ENCODE assay signal across 31 cellular contexts in the genomic region with DNA sequence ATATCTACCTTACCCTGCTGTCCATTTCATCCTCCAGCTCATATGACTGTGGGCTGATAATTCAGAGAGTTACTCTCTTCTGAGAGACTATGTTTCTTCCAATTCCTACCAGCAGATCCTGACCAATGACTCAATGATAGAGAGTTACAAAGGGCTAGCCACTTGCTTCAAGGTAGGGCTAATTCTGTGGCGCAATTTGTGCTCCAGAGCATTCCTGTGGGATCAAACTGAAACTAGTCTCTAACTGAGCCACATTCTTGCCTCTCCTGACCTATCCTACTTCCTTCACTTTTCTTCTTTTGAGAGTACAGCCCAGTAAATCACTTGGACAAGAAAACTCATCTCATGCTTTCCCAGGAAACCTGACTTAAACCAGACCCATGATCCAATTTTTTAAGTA. TPM values are rescaled to one million over a fixed set of nuclear protein-coding genes. Genes with fewer than 3 reads are reported as not detected.
DNase-seq lines count a peak whose midpoint lies in the region; ATAC-seq and TF ChIP-seq lines count a peak whose summit lies in the region.
"Had no signal": no experiment of that assay in that cellular context is flagged by ENCODE, and none has a peak within 500 bp of the region (broad histone marks: within the 10 kb centered on the region; RNA-seq: fewer than 3 reads in every experiment).

No MANE protein-coding gene starts in this region.

- DNase-seq in HT1080 (ENCODE audit: low read depth) (peak; percentile 43), astrocyte of the spinal cord (ENCODE audit: low read depth, low spot score) (peak; percentile 23), foreskin melanocyte (peak; percentile 3), renal cortical epithelial cell (ENCODE audit: low read depth) (peak; percentile 95), NCI-H526 treated with DMSO at 0.1 percent for 48 hours (lab: John Stamatoyannopoulos, UW) (no peak), T-helper 17 cell (no peak), colonic mucosa (no peak)
- DNase-seq: activated CD4-positive, alpha-beta T cell treated with anti-CD3 and anti-CD28 coated beads, Interleukin-2, amount 10 ng/mL, durations not matched to agents 24 days and 14 days; activated naive CD4-positive, alpha-beta T cell treated with anti-CD3 and anti-CD28 coated beads, Interleukin-2, amount 50 U/mL, for 16 hours; activated T-cell treated with anti-CD3 and anti-CD28 coated beads, Interleukin-2, amount 50 U/mL, for 72 hours; C1 segment of cervical spinal cord; EL; heart right ventricle; lower lobe of right lung; MM.1S; NCI-H1417 treated with DMSO at 0.1 percent for 48 hours; NK-92 treated with Interleukin-12 subunit alpha and Interleukin-12 subunit beta, amount 100 ng/mL, for 24 hours; Peyer's patch; retina; stimulated activated CD4-positive, alpha-beta T cell treated with anti-CD3 and anti-CD28 coated beads, Interleukin-12 subunit alpha, Interleukin-12 subunit beta, amount 100 ng/mL, for 4 hours; tibial artery had no signal

- no peaks in the 10 kb centered on the region for H3K4me1 Mint-ChIP-seq in T-helper 17 cell
- H3K4me1 Mint-ChIP-seq: activated CD4-positive, alpha-beta T cell treated with anti-CD3 and anti-CD28 coated beads, Interleukin-2, amount 10 ng/mL, durations not matched to agents 24 days and 14 days had no signal

- no peak overlapping the region for H3K4me3 Mint-ChIP-seq in T-helper 17 cell
- H3K4me3 Mint-ChIP-seq: activated CD4-positive, alpha-beta T cell treated with anti-CD3 and anti-CD28 coated beads, Interleukin-2, amount 10 ng/mL, durations not matched to agents 24 days and 14 days; activated T-cell treated with anti-CD3 and anti-CD28 coated beads, Interleukin-2, amount 50 U/mL, for 72 hours; stimulated activated naive CD8-positive, alpha-beta T cell treated with anti-CD3 and anti-CD28 coated beads, Interleukin-15, Interleukin-2, amounts not matched to agents 100 ng/mL and 50 ng/mL, for 24 hours had no signal

- in situ Hi-C loops in astrocyte of the spinal cord (cut with HindIII; ENCODE audit: low sequenced_read_pairs), result no loop called here

- intact Hi-C loops in colonic mucosa (cut with DNase I), result no loop called here

- no peak overlapping the region for H3K27ac Mint-ChIP-seq in T-helper 17 cell
- H3K27ac Mint-ChIP-seq: activated CD4-positive, alpha-beta T cell treated with anti-CD3 and anti-CD28 coated beads, Interleukin-2, amount 10 ng/mL, durations not matched to agents 24 days and 14 days; activated T-cell treated with anti-CD3 and anti-CD28 coated beads, Interleukin-2, amount 50 U/mL, for 72 hours; stimulated activated naive CD8-positive, alpha-beta T cell treated with anti-CD3 and anti-CD28 coated beads, Interleukin-15, Interleukin-2, amounts not matched to agents 100 ng/mL and 50 ng/mL, for 24 hours had no signal

- H3K36me3 Mint-ChIP-seq in T-helper 17 cell (ENCODE audit: low read depth), result no peaks in the 10 kb centered on the region

- H3K27me3 ChIP-seq in colonic mucosa, result no peaks in the 10 kb centered on the region
- H3K27me3 ChIP-seq: ascending aorta, heart right ventricle, Peyer's patch, tibial artery had no signal

- H3K27ac ChIP-seq in colonic mucosa, result no peak overlapping the region
- H3K27ac ChIP-seq: ascending aorta, heart right ventricle, HL-60, lower lobe of right lung, Peyer's patch, SK-N-MC, tibial artery, VCaP had no signal

- H3K4me3 ChIP-seq in astrocyte of the spinal cord (ENCODE audit: low read depth, low read length), result no peak overlapping the region
- H3K4me3 ChIP-seq in colonic mucosa, result no peak overlapping the region
- H3K4me3 ChIP-seq: ascending aorta, heart right ventricle, lower lobe of right lung, Peyer's patch, SK-N-MC, tibial artery had no signal

- no peak for ATAC-seq in GM19328 (IDR thresholded peaks at IDR 0.05; ENCODE audit: unreplicated experiment)
- no peak for ATAC-seq in T-helper 17 cell
- ATAC-seq: activated T-cell treated with anti-CD3 and anti-CD28 coated beads, Interleukin-2, amount 50 U/mL, for 72 hours; heart right ventricle had no signal

- H3K9ac ChIP-seq in colonic mucosa (ENCODE audit: low read depth in 2 of 2, low read length in 2 of 2), result no peak overlapping the region

- H3K9me3 ChIP-seq in T-helper 17 cell (ENCODE audit: control insufficient read depth, low read length, poor library complexity, severe bottlenecking), result no peaks in the 10 kb centered on the region
- no peaks in the 10 kb centered on the region for H3K9me3 ChIP-seq in colonic mucosa
- H3K9me3 ChIP-seq: lower lobe of right lung, Peyer's patch had no signal

- no peak for TF ChIP-seq CTCF in astrocyte of the spinal cord (IDR thresholded peaks at IDR 0.05; ENCODE audit: low read depth, low read length)
- no peak for TF ChIP-seq CTCF in colonic mucosa (IDR thresholded peaks at IDR 0.05)

- H3K27me3 Mint-ChIP-seq in T-helper 17 cell, result no peaks in the 10 kb centered on the region
- H3K27me3 Mint-ChIP-seq: activated CD4-positive, alpha-beta T cell treated with anti-CD3 and anti-CD28 coated beads, Interleukin-2, amount 10 ng/mL, durations not matched to agents 24 days and 14 days; stimulated activated naive CD8-positive, alpha-beta T cell treated with anti-CD3 and anti-CD28 coated beads, Interleukin-15, Interleukin-2, amounts not matched to agents 100 ng/mL and 50 ng/mL, for 24 hours had no signal

- no peaks in the 10 kb centered on the region for H3K36me3 ChIP-seq in colonic mucosa
- H3K36me3 ChIP-seq: ascending aorta, heart right ventricle, lower lobe of right lung, Peyer's patch, tibial artery had no signal

- H3K4me1 ChIP-seq in colonic mucosa, result no peaks in the 10 kb centered on the region
- H3K4me1 ChIP-seq: ascending aorta, heart right ventricle, lower lobe of right lung, Peyer's patch, tibial artery had no signal

RNA-seq across cellular contexts. Expression of gene ASZ1, which starts 17.9 kb away (rescaled TPM):
- not detected in 2 replicates for total RNA-seq in HT1080 (2014; rRNA removed; shearing (Covaris generic))
- polyA plus RNA-seq in HT1080 (2015; cell fraction: cytosol; rRNA removed), result not detected in 2 replicates
- not detected in 2 replicates for polyA plus RNA-seq in HT1080 (2015; cell fraction: nucleus; rRNA removed)
- total RNA-seq in renal cortical epithelial cell, result not detected in 2 replicates
- not detected for total RNA-seq in T-helper 17 cell
- total RNA-seq in colonic mucosa, result not detected
- total RNA-seq: activated CD4-positive, alpha-beta T cell treated with anti-CD3 and anti-CD28 coated beads, Interleukin-2, amount 10 ng/mL, durations not matched to agents 24 days and 14 days; activated T-cell treated with anti-CD3 and anti-CD28 coated beads, Interleukin-2, amount 50 U/mL, for 72 hours; ascending aorta; fibroblast of lung; heart right ventricle; lower lobe of right lung; NCI-H460; Peyer's patch; T-helper 2 cell treated with Interferon-gamma antibody and Interleukin-4, amounts not matched to agents 100 ng/mL and 5 ng/mL, for 36 hours had no signal
- polyA plus RNA-seq: heart right ventricle had no signal

RNA-seq across cellular contexts. Expression of gene CFTR, which starts 34.6 kb away (rescaled TPM):
- total RNA-seq in HT1080 (2014; rRNA removed; shearing (Covaris generic)), result not detected in 2 replicates
- polyA plus RNA-seq in HT1080 (2015; cell fraction: cytosol; rRNA removed), result 0.05 TPM in 1 of 2 replicates, not detected in the other
- polyA plus RNA-seq in HT1080 (2015; cell fraction: nucleus; rRNA removed), result not detected in 2 replicates
- total RNA-seq in renal cortical epithelial cell (10.9 and 29.9 TPM in 2 replicates), T-helper 17 cell (not detected), colonic mucosa (100 to 1,000 TPM; 121 to 127 TPM)
- total RNA-seq: activated CD4-positive, alpha-beta T cell treated with anti-CD3 and anti-CD28 coated beads, Interleukin-2, amount 10 ng/mL, durations not matched to agents 24 days and 14 days; activated T-cell treated with anti-CD3 and anti-CD28 coated beads, Interleukin-2, amount 50 U/mL, for 72 hours; H4; NCI-H460; T-helper 2 cell treated with Interferon-gamma antibody and Interleukin-4, amounts not matched to agents 100 ng/mL and 5 ng/mL, for 36 hours had no signal

Comparison
In these comparisons a context has a peak if more than half of its experiments do, and no peak if none do; other contexts are left out.
1. DNase-seq: peak in HT1080 (single experiment), astrocyte of the spinal cord (single experiment), foreskin melanocyte (single experiment) and renal cortical epithelial cell (single experiment); none in NCI-H526 treated with DMSO at 0.1 percent for 48 hours (single experiment), T-helper 17 cell (0 of 3) and colonic mucosa (single experiment).
2. RNA of gene CFTR, which starts 34.6 kb away (total RNA-seq): 121 to 127 TPM in colonic mucosa and 10.9 to 29.9 TPM in renal cortical epithelial cell; not detected in HT1080 and not detected in T-helper 17 cell; every median in the first group is over 10 times any median in the second.